In the genomic region with DNA sequence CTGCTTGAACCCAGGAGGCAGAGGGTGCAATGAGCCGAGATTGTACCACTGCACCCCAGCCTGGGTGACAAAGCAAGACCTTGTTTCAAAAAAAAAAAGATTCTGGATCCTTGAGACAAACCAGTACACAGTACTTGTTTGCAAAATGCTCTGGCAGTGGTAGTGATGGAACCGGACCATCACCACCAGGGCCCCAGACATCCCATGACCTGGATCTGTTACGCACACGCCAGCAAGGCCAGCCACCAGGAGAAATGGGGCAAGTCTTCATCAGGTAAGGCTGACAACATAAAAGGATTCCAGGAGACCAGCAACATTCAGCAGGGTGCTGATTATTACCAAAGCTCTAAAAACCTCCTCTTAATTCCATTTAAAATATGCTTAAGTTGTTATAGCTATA, we compare ENCODE assay signal across 17 cellular contexts. TPM values are rescaled to one million over a fixed set of nuclear protein-coding genes. Genes with fewer than 3 reads are reported as not detected.
DNase-seq lines count a peak whose midpoint lies in the region; ATAC-seq and TF ChIP-seq lines count a peak whose summit lies in the region.
"Had no signal": no experiment of that assay in that cellular context is flagged by ENCODE, and none has a peak within 500 bp of the region (broad histone marks: within the 10 kb centered on the region; RNA-seq: fewer than 3 reads in every experiment).

No MANE protein-coding gene starts in this region.

- no peaks in the 10 kb centered on the region for H3K4me1 Mint-ChIP-seq in T-helper 2 cell treated with Interferon-gamma antibody and Interleukin-4, amounts not matched to agents 5 μg/mL and 100 μg/mL, for 36 hours (ENCODE audit: low read depth)

- peak overlapping the region; percentile 89 to 98 for H3K27ac ChIP-seq in right atrium auricular region
- H3K27ac ChIP-seq in WERI-Rb-1 = peak overlapping the region; percentile 96
- peak overlapping the region; percentile 49 to 80 for H3K27ac ChIP-seq in prostate gland
- peak overlapping the region; percentile 24 for H3K27ac ChIP-seq in upper lobe of right lung

- no peak for TF ChIP-seq POLR2A in prostate gland (IDR thresholded peaks at IDR 0.05)

- H3K9me3 ChIP-seq in right atrium auricular region (no peaks in the 10 kb centered on the region), WERI-Rb-1 (ENCODE audit: severe bottlenecking) (peaks cover 3% of the 10 kb centered on the region), prostate gland (no peaks in the 10 kb centered on the region), upper lobe of right lung (no peaks in the 10 kb centered on the region)

- H3K27ac Mint-ChIP-seq in T-helper 2 cell treated with Interferon-gamma antibody and Interleukin-4, amounts not matched to agents 5 μg/mL and 100 μg/mL, for 36 hours = no peak overlapping the region
- H3K27ac Mint-ChIP-seq: HFFc6 had no signal

- no peaks in the 10 kb centered on the region for H3K9me3 Mint-ChIP-seq in T-helper 2 cell treated with Interferon-gamma antibody and Interleukin-4, amounts not matched to agents 5 μg/mL and 100 μg/mL, for 36 hours
- H3K9me3 Mint-ChIP-seq: HFFc6 had no signal

- no peak overlapping the region for H3K4me3 Mint-ChIP-seq in T-helper 2 cell treated with Interferon-gamma antibody and Interleukin-4, amounts not matched to agents 5 μg/mL and 100 μg/mL, for 36 hours
- H3K4me3 Mint-ChIP-seq: HFFc6 had no signal

- 95% methylated on average over 4 of the region's 4 CpGs for WGBS in prostate gland

- no peaks in the 10 kb centered on the region for H3K27me3 ChIP-seq in right atrium auricular region
- H3K27me3 ChIP-seq in WERI-Rb-1 (ENCODE audit: insufficient read depth, low read depth, severe bottlenecking) = no peaks in the 10 kb centered on the region
- H3K27me3 ChIP-seq in prostate gland (replicated peaks; ENCODE audit: insufficient read depth) = no peaks in the 10 kb centered on the region
- H3K27me3 ChIP-seq in upper lobe of right lung = no peaks in the 10 kb centered on the region

- no peak overlapping the region for H3K4me3 ChIP-seq in right atrium auricular region
- H3K4me3 ChIP-seq in WERI-Rb-1 (ENCODE audit: low read depth, low read length) = no peak overlapping the region
- H3K4me3 ChIP-seq in prostate gland = no peak overlapping the region
- H3K4me3 ChIP-seq in upper lobe of right lung = no peak overlapping the region

- H3K36me3 Mint-ChIP-seq in T-helper 2 cell treated with Interferon-gamma antibody and Interleukin-4, amounts not matched to agents 5 μg/mL and 100 μg/mL, for 36 hours (ENCODE audit: low read depth) = no peaks in the 10 kb centered on the region

- no peak for ATAC-seq in Right ventricle myocardium inferior
- no peak for ATAC-seq in upper lobe of right lung
- no peak for ATAC-seq in HG02870 (IDR thresholded peaks at IDR 0.05; ENCODE audit: unreplicated experiment)
- ATAC-seq in GM19328 (IDR thresholded peaks at IDR 0.05; ENCODE audit: unreplicated experiment) = no peak

- H3K4me1 ChIP-seq in right atrium auricular region (peaks cover 0 to 89% of the 10 kb centered on the region in 2 donors), prostate gland (replicated peaks) (peaks cover 36% of the 10 kb centered on the region), upper lobe of right lung (peaks cover 47% of the 10 kb centered on the region)

- H3K36me3 ChIP-seq in right atrium auricular region (no peaks in the 10 kb centered on the region), WERI-Rb-1 (no peaks in the 10 kb centered on the region; the same call in none of the 2 replicates), prostate gland (no peaks in the 10 kb centered on the region), upper lobe of right lung (no peaks in the 10 kb centered on the region)

- intact Hi-C loops in Right ventricle myocardium inferior (cut with DNase I) (no loop called here), prostate gland (cut with DNase I) (no loop called here), upper lobe of right lung (cut with DNase I) (no loop called here)

- TF ChIP-seq CTCF in right atrium auricular region (IDR thresholded peaks at IDR 0.05) (no peak), WERI-Rb-1 (IDR thresholded peaks at IDR 0.05; ENCODE audit: low read depth, low read length) (no peak), prostate gland (IDR thresholded peaks at IDR 0.05) (no peak), upper lobe of right lung (IDR thresholded peaks at IDR 0.05) (no peak)

- peaks cover 3% of the 10 kb centered on the region for H3K27me3 Mint-ChIP-seq in T-helper 2 cell treated with Interferon-gamma antibody and Interleukin-4, amounts not matched to agents 5 μg/mL and 100 μg/mL, for 36 hours (ENCODE audit: low read depth)

- DNase-seq in right atrium auricular region (ENCODE audit: low spot score) (no peak), Right ventricle myocardium inferior (ENCODE audit: missing footprints) (no peak), WERI-Rb-1 (no peak), prostate gland (ENCODE audit: low spot score) (no peak), upper lobe of right lung (no peak)
- no peak for DNase-seq in T-helper 2 cell treated with Interferon-gamma antibody and Interleukin-4, amounts not matched to agents 5 μg/mL and 100 μg/mL, for 36 hours (ENCODE audit: low spot score)
- DNase-seq: C1 segment of cervical spinal cord, COR-L47, DMS153, HFFc6, NCI-H1048, NCI-H146, NCI-H2081, NCI-H510A, RPMI8226 had no signal

RNA-seq across cellular contexts. Expression of a gene that starts 35.5 kb away (rescaled TPM):
- total RNA-seq in right atrium auricular region = 10 to 100 TPM; 42.3 to 50.3 TPM
- total RNA-seq in Right ventricle myocardium inferior = 37.9 TPM
- 100 to 1,000 TPM in 1 of 2 donors, 10 to 100 TPM in 1; 86.1 to 149 TPM for total RNA-seq in prostate gland
- total RNA-seq in upper lobe of right lung = 19.9 TPM

Comparison
In these comparisons a context has a peak if more than half of its experiments do, and no peak if none do; other contexts are left out.
1. H3K27ac ChIP-seq: peak in every context shown above with its lines; median percentile 96 in WERI-Rb-1; 94 in right atrium auricular region; 64 in prostate gland; 24 in upper lobe of right lung.